ENCODE assay signal across 25 cellular contexts in genomic region chr7:1085266-1085665, GRCh38. TPM values are rescaled to one million over a fixed set of nuclear protein-coding genes. Genes with fewer than 3 reads are reported as not detected.
"Had no signal": no experiment of that assay in that cellular context is flagged by ENCODE, and none has a peak within 500 bp of the region (broad histone marks: within the 10 kb centered on the region; RNA-seq: fewer than 3 reads in every experiment).

No MANE protein-coding gene starts in this region.

- H3K27me3 ChIP-seq: esophagus squamous epithelium, gastroesophageal sphincter, heart left ventricle, spleen, thyroid gland had no signal

- H3K9me3 Mint-ChIP-seq: activated CD4-positive, alpha-beta T cell treated with anti-CD3 and anti-CD28 coated beads, Interleukin-2, amount 10 ng/mL, durations not matched to agents 24 days and 14 days; activated naive CD8-positive, alpha-beta T cell treated with anti-CD3 and anti-CD28 coated beads, Interleukin-2, amount 50 U/mL, for 24 hours; activated T-helper 1 cell treated with anti-CD3 and anti-CD28 coated beads, Interleukin-12 subunit alpha, Interleukin-12 subunit beta, Interleukin-2, Interleukin-4 antibody, amounts not matched to agents 30 ng/mL and 10 ng/mL and 1 ng/mL, durations not matched to agents 14 hours and 24 hours and 36 hours; brain; central memory CD8-positive, alpha-beta T cell; endodermal cell; nephron progenitor cell; T-cell; T-helper 2 cell treated with Interferon-gamma antibody and Interleukin-4, amounts not matched to agents 5 μg/mL and 100 μg/mL, for 36 hours had no signal

- H3K4me3 ChIP-seq: coronary artery, esophagus squamous epithelium, gastroesophageal sphincter, heart left ventricle, prostate gland, spleen, thyroid gland had no signal

- H3K36me3 Mint-ChIP-seq: brain, T-cell had no signal

- DNase-seq: activated CD4-positive, alpha-beta T cell treated with anti-CD3 and anti-CD28 coated beads, Interleukin-2, amount 10 ng/mL, durations not matched to agents 24 days and 14 days; activated CD8-positive, alpha-beta T cell treated with anti-CD3 and anti-CD28 coated beads, Interleukin-2, amount 10 ng/mL, durations not matched to agents 7 days and 5 days; activated gamma-delta T cell; activated naive CD4-positive, alpha-beta T cell treated with anti-CD3 and anti-CD28 coated beads, Interleukin-2, amount 50 U/mL, for 16 hours; activated naive CD8-positive, alpha-beta T cell treated with anti-CD3 and anti-CD28 coated beads, Interleukin-2, amount 50 U/mL, for 24 hours; endodermal cell; esophagus squamous epithelium; heart left ventricle; nephron progenitor cell; spleen; stimulated activated CD4-positive, alpha-beta T cell treated with anti-CD3 and anti-CD28 coated beads, Interleukin-4, amount 100 ng/mL, for 1 hour; stimulated activated naive CD4-positive, alpha-beta T cell; substantia nigra; T-cell; thyroid gland had no signal

- FAIRE-seq: islet of Langerhans had no signal

- H3K27me3 Mint-ChIP-seq: activated naive CD8-positive, alpha-beta T cell treated with anti-CD3 and anti-CD28 coated beads, Interleukin-2, amount 50 U/mL, for 24 hours; central memory CD8-positive, alpha-beta T cell; T-cell had no signal

- H3K27ac ChIP-seq: gastroesophageal sphincter, heart left ventricle, prostate gland, VCaP had no signal

- H3K4me3 Mint-ChIP-seq: activated CD4-positive, alpha-beta T cell treated with anti-CD3 and anti-CD28 coated beads, Interleukin-2, amount 10 ng/mL, durations not matched to agents 24 days and 14 days; activated CD8-positive, alpha-beta T cell treated with anti-CD3 and anti-CD28 coated beads, Interleukin-2, amount 10 ng/mL, durations not matched to agents 7 days and 5 days; activated naive CD8-positive, alpha-beta T cell treated with anti-CD3 and anti-CD28 coated beads, Interleukin-2, amount 50 U/mL, for 24 hours; activated T-helper 1 cell treated with anti-CD3 and anti-CD28 coated beads, Interleukin-12 subunit alpha, Interleukin-12 subunit beta, Interleukin-2, Interleukin-4 antibody, amounts not matched to agents 30 ng/mL and 10 ng/mL and 1 ng/mL, durations not matched to agents 14 hours and 24 hours and 36 hours; brain; central memory CD8-positive, alpha-beta T cell; endodermal cell; nephron progenitor cell; T-cell; T-helper 2 cell treated with Interferon-gamma antibody and Interleukin-4, amounts not matched to agents 5 μg/mL and 100 μg/mL, for 36 hours had no signal

- ATAC-seq: activated CD4-positive, CD25-positive, alpha-beta regulatory T cell treated with anti-CD3 and anti-CD28 coated beads, Interleukin-2, amount 50 U/mL, for 24 hours; activated CD8-positive, alpha-beta T cell treated with anti-CD3 and anti-CD28 coated beads, Interleukin-2, amount 10 ng/mL, durations not matched to agents 7 days and 5 days; activated naive CD8-positive, alpha-beta T cell treated with anti-CD3 and anti-CD28 coated beads, Interleukin-2, amount 50 U/mL, for 24 hours; gastroesophageal sphincter; heart left ventricle; T-cell had no signal

- H3K9me3 ChIP-seq: esophagus squamous epithelium, gastroesophageal sphincter, heart left ventricle, prostate gland, spleen, thyroid gland had no signal

- H3K27ac Mint-ChIP-seq: activated CD4-positive, alpha-beta T cell treated with anti-CD3 and anti-CD28 coated beads, Interleukin-2, amount 10 ng/mL, durations not matched to agents 24 days and 14 days; activated CD8-positive, alpha-beta T cell treated with anti-CD3 and anti-CD28 coated beads, Interleukin-2, amount 10 ng/mL, durations not matched to agents 7 days and 5 days; activated naive CD8-positive, alpha-beta T cell treated with anti-CD3 and anti-CD28 coated beads, Interleukin-2, amount 50 U/mL, for 24 hours; activated T-helper 1 cell treated with anti-CD3 and anti-CD28 coated beads, Interleukin-12 subunit alpha, Interleukin-12 subunit beta, Interleukin-2, Interleukin-4 antibody, amounts not matched to agents 30 ng/mL and 10 ng/mL and 1 ng/mL, durations not matched to agents 14 hours and 24 hours and 36 hours; endodermal cell; nephron progenitor cell; T-cell; T-helper 2 cell treated with Interferon-gamma antibody and Interleukin-4, amounts not matched to agents 5 μg/mL and 100 μg/mL, for 36 hours had no signal

- H3K36me3 ChIP-seq: esophagus squamous epithelium, gastroesophageal sphincter, heart left ventricle, prostate gland, spleen, thyroid gland had no signal

RNA-seq across cellular contexts. Expression of gene GPER1, which starts 2.6 kb away (rescaled TPM):
- total RNA-seq: activated CD4-positive, alpha-beta T cell treated with anti-CD3 and anti-CD28 coated beads, Interleukin-2, amount 10 ng/mL, durations not matched to agents 24 days and 14 days; activated T-helper 1 cell treated with anti-CD3 and anti-CD28 coated beads, Interleukin-12 subunit alpha, Interleukin-12 subunit beta, Interleukin-2, Interleukin-4 antibody, amounts not matched to agents 30 ng/mL and 10 ng/mL and 1 ng/mL, durations not matched to agents 14 hours and 24 hours and 36 hours had no signal
